ENCODE assay signal across 3 cellular contexts in genomic region chr10:63673846-63674245, GRCh38.
A peak's percentile ranks its signal among the peaks of the same experiment; 100 is the strongest.
TF ChIP-seq lines count a peak whose summit lies in the region.

No MANE protein-coding gene starts in this region.

TF ChIP-seq in HepG2, 621 proteins besides CTCF, POLR2A, EP300 and RAD21:
- TF ChIP-seq MAFK (conservative IDR thresholded peaks at IDR 0.05 in 1 of 2, IDR thresholded peaks at IDR 0.05 in 1 of 2; ENCODE audit: low read length in 2 of 2) (peak; percentile 89 to 95), MAFF (IDR thresholded peaks at IDR 0.05; ENCODE audit: low read depth, low read length) (peak; percentile 90), REPIN1 (CRISPR knock-in tag; IDR thresholded peaks at IDR 0.05; ENCODE audit: borderline replicate concordance, low read depth) (no peak)

TF ChIP-seq in IMR-90, 13 proteins besides CTCF, POLR2A, EP300 and RAD21:
- no peak for TF ChIP-seq FOS (IDR thresholded peaks at IDR 0.05; ENCODE audit: low read depth, low read length)
- TF ChIP-seq ELK1 (IDR thresholded peaks at IDR 0.05; ENCODE audit: borderline replicate concordance, low read depth, low read length): no peak
- peak; percentile 94 for TF ChIP-seq MAFK (IDR thresholded peaks at IDR 0.05; ENCODE audit: low read depth, low read length)
- no peak for TF ChIP-seq MAZ (IDR thresholded peaks at IDR 0.05; ENCODE audit: borderline replicate concordance, low read depth, low read length)
- TF ChIP-seq CHD1 (IDR thresholded peaks at IDR 0.05; ENCODE audit: low read depth, low read length): no peak

TF ChIP-seq in H1, 55 proteins besides CTCF, POLR2A, EP300 and RAD21:
- peak; percentile 72 for TF ChIP-seq MAFK (IDR thresholded peaks at IDR 0.05; ENCODE audit: low read depth, low read length)
- no peak for TF ChIP-seq HDAC2 (IDR thresholded peaks at IDR 0.05; ENCODE audit: borderline replicate concordance in 1 of 2, low read depth in 2 of 2, low read length in 2 of 2)
